ENCODE assay signal across 1 cellular context in the genomic region with DNA sequence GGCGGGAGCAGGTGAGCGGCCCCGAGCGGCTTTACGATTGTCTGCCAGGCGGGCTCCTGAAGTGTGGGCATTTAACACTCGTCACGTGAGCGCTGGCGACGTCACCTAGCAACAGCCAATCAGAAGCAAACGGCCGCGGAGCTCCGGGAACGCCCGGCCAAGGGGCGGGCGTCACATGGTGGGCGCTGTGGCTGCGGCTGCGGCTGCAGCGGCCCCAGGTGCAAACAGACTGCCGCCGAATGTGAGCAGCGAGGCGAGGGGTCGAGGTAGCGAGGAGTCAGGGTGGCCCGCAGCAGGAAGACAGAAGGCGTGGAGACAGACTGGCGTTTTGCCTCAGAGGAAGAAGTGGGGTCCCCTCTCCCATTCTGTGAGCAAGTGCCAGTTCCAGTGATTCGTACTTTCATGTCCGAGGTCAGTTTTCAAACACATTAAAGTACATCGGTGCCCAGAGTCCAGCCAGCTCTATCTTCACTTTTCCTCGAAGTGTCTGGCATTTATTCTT.
A peak's percentile ranks its signal among the peaks of the same experiment; 100 is the strongest.
TF ChIP-seq lines count a peak whose summit lies in the region.

Gene DLX2, minus strand, starts transcription at position 43 of the 502 bp plus-strand sequence. CDS start 362 bp downstream, outside the sequence.

TF ChIP-seq in IMR-90, 13 proteins besides CTCF, POLR2A, EP300 and RAD21 (continued from another document):
- TF ChIP-seq MAFK (IDR thresholded peaks at IDR 0.05; ENCODE audit: low read depth, low read length) = no peak
- no peak for TF ChIP-seq ELK1 (IDR thresholded peaks at IDR 0.05; ENCODE audit: borderline replicate concordance, low read depth, low read length)
- no peak for TF ChIP-seq MAZ (IDR thresholded peaks at IDR 0.05; ENCODE audit: borderline replicate concordance, low read depth, low read length)
- TF ChIP-seq BHLHE40 (IDR thresholded peaks at IDR 0.05; ENCODE audit: low read depth, low read length) = peak; percentile 95
- no peak for TF ChIP-seq RFX5 (IDR thresholded peaks at IDR 0.05; ENCODE audit: low read depth, low read length)
- TF ChIP-seq RCOR1 (IDR thresholded peaks at IDR 0.05; ENCODE audit: insufficient replicate concordance, low read length) = no peak
- TF ChIP-seq MXI1 (IDR thresholded peaks at IDR 0.05; ENCODE audit: borderline replicate concordance, low read depth, low read length) = peak; percentile 82
TF ChIP-seq in IMR-90: peak in this region for 4.
